ENCODE assay signal across 10 cellular contexts in genomic region chr16:10827691-10828341, GRCh38. TPM values are rescaled to one million over a fixed set of nuclear protein-coding genes. Genes with fewer than 3 reads are reported as not detected.
DNase-seq lines count a peak whose midpoint lies in the region; ATAC-seq, FAIRE-seq and TF ChIP-seq lines count a peak whose summit lies in the region.
"Had no signal": no experiment of that assay in that cellular context is flagged by ENCODE, and none has a peak within 500 bp of the region (broad histone marks: within the 10 kb centered on the region; RNA-seq: fewer than 3 reads in every experiment).

No MANE protein-coding gene starts in this region.

- H3K36me3 ChIP-seq in GM12878 (ENCODE audit: control insufficient read depth in 2 of 2, insufficient read depth in 2 of 2, low read length in 1 of 2): no peaks in the 10 kb centered on the region
- no peaks in the 10 kb centered on the region for H3K36me3 ChIP-seq in hepatocyte (replicated peaks; ENCODE audit: insufficient read depth, low read depth)

- no peak for TF ChIP-seq POLR2A in GM12878 (IDR thresholded peaks at IDR 0.05; ENCODE audit: low read depth, low read length)

- SMC1A ChIA-PET in GM12878 (lab: Charles Lee; ENCODE audit: uncharacterized antibody, unreplicated experiment): interaction anchor here (1.4 kb wide), 1 partner anchor 87 kb away, joined by 3 read pairs; no protein-coding TSS in a partner anchor

- H3K4me3 ChIP-seq in GM12878: no peak overlapping the region
- H3K4me3 ChIP-seq in hepatocyte: no peak overlapping the region
- H3K4me3 ChIP-seq in skeletal muscle cell (ENCODE audit: low read depth, low read length): no peak overlapping the region

- 0 out of 2 replicates have a peak overlapping the region, but pooled peaks have one; percentile 9 for H3K4me2 ChIP-seq in GM12878 (ENCODE audit: control insufficient read depth, insufficient read depth)
- H3K4me2 ChIP-seq in hepatocyte: no peak overlapping the region

- H3K9me3 ChIP-seq in GM12878 (replicated peaks; ENCODE audit: control insufficient read depth, insufficient read depth, low read length): no peaks in the 10 kb centered on the region
- H3K9me3 ChIP-seq in hepatocyte (ENCODE audit: low read depth): no peaks in the 10 kb centered on the region

- CTCF ChIA-PET in GM12878 (lab: Yijun Ruan, JAX): no interaction called here

- no peak for FAIRE-seq in GM12878 (lab: Jason Lieb, UNC)
- FAIRE-seq: endometrium had no signal

- in situ Hi-C loops in GM12878 (cut with MboI) (no loop called here), GM13977 (cut with MboI; ENCODE audit: low pct_unique_long_range_greater_than_20kb, low sequenced_read_pairs, unreplicated experiment) (no loop called here)

- no peak overlapping the region for H3K9ac ChIP-seq in GM12878 (ENCODE audit: control insufficient read depth, insufficient read depth, low read length)

- no TSS peak for BruUV-seq in GM12878 (replicated peaks; lab: Mats Ljungman, UMichigan)

- TF ChIP-seq EP300 in GM12878 (IDR thresholded peaks at IDR 0.05; ENCODE audit: borderline replicate concordance in 1 of 2, control insufficient read depth in 1 of 2, low read depth in 2 of 2, low read length in 2 of 2): no peak

- whole genome bisulfite sequencing in GM12878 (ENCODE audit: insufficient coverage, insufficient replicate concordance, low lambda C conversion rate, missing lambda C conversion rate): 81% methylated on average over 11 of the region's 11 CpGs
- WGBS in hepatocyte (ENCODE audit: low lambda C conversion rate, missing lambda C conversion rate): 80% methylated on average over 11 of the region's 11 CpGs

- H3K4me1 ChIP-seq in GM12878 (ENCODE audit: control insufficient read depth, insufficient read depth, low read length) (peaks cover 23% of the 10 kb centered on the region), hepatocyte (ENCODE audit: insufficient read depth) (peaks cover 14% of the 10 kb centered on the region)

- no peak overlapping the region for H2AFZ ChIP-seq in GM12878 (ENCODE audit: control insufficient read depth, low read depth, low read length)
- H2AFZ ChIP-seq in hepatocyte: peak overlapping the region; percentile 42

- DNase-seq in EL (peak; percentile 82), GM12878 (ENCODE audit: low read depth, low spot score) (no peak), hepatocyte (ENCODE audit: low spot score) (peak; percentile 46), skeletal muscle cell (ENCODE audit: low read depth) (peak; percentile 68), GM13977 (ENCODE audit: low spot score) (no peak), NCI-H1105 (lab: John Stamatoyannopoulos, UW) (no peak), NCI-H524 treated with DMSO at 0.1 percent for 48 hours (lab: John Stamatoyannopoulos, UW) (no peak)
- no peak for DNase-seq in activated CD4-positive, alpha-beta T cell treated with anti-CD3 and anti-CD28 coated beads, Interleukin-2, amount 50 U/mL, for 4 hours
- DNase-seq: SW 1271 had no signal

- H3K27ac ChIP-seq in GM12878 (ENCODE audit: control insufficient read depth, insufficient read depth) (no peak overlapping the region), hepatocyte (peak overlapping the region; percentile 91)

- H3K27me3 ChIP-seq in GM12878 (replicated peaks in 1 of 2; ENCODE audit: control insufficient read depth in 2 of 2, insufficient read depth in 2 of 2, low read length in 1 of 2) (no peaks in the 10 kb centered on the region), hepatocyte (peaks cover 2% of the 10 kb centered on the region)

- no peak for TF ChIP-seq RAD21 in GM12878 (IDR thresholded peaks at IDR 0.05; ENCODE audit: insufficient read depth, low read depth, low read length)

- peak; percentile 22; the same call in 2 of the 3 replicates for ATAC-seq in GM12878

- POLR2A ChIA-PET in GM12878 (lab: Charles Lee): interaction anchor here (1.6 kb wide), 1 partner anchor 8 kb away, joined by 6 read pairs; no protein-coding TSS in a partner anchor

- no peak for TF ChIP-seq CTCF in GM12878 (IDR thresholded peaks at IDR 0.05 in 2 of 3, conservative IDR thresholded peaks at IDR 0.05 in 1 of 3; ENCODE audit: control insufficient read depth in 2 of 3, extremely low read depth in 1 of 3, insufficient read depth in 1 of 3, low read depth in 3 of 3, low read length in 3 of 3)
- no peak for TF ChIP-seq CTCF in hepatocyte (IDR thresholded peaks at IDR 0.05; ENCODE audit: poor library complexity)
- TF ChIP-seq CTCF in GM13977 (IDR thresholded peaks at IDR 0.05; ENCODE audit: extremely low read depth, insufficient read depth, missing control alignments): no peak

- RAD21 ChIA-PET in GM12878 (lab: Charles Lee; ENCODE audit: unreplicated experiment): interaction anchor here (1.3 kb wide), 1 partner anchor 49 kb away, joined by 3 read pairs; the partner anchor contains the start of gene CIITA

- H3K9me2 ChIP-seq in hepatocyte (replicated peaks; ENCODE audit: insufficient read depth): no peaks in the 10 kb centered on the region

- intact Hi-C loops in GM12878 (cut with micrococcal nuclease; ENCODE audit: unreplicated experiment): no loop called here

- no peaks in the 10 kb centered on the region for H3K79me2 ChIP-seq in GM12878 (ENCODE audit: control insufficient read depth, insufficient read depth, low read length)
- no peaks in the 10 kb centered on the region for H3K79me2 ChIP-seq in hepatocyte

- no peaks in the 10 kb centered on the region for H4K20me1 ChIP-seq in GM12878 (ENCODE audit: control insufficient read depth, insufficient read depth)
- H4K20me1 ChIP-seq in hepatocyte (ENCODE audit: insufficient read depth, poor library complexity, severe bottlenecking): no peaks in the 10 kb centered on the region

TF ChIP-seq in GM12878, 131 proteins besides CTCF, POLR2A, EP300 and RAD21 (continues in another document):
- peak; percentile 44; the same call in 1 of the 2 replicates for TF ChIP-seq PKNOX1 (IDR thresholded peaks at IDR 0.05)

RNA-seq across cellular contexts. Expression of gene TVP23A, which starts 9.2 kb away (rescaled TPM):
- total RNA-seq in GM12878 (2013; cell fraction: nucleolus; rRNA removed): 10.6 and 11.7 TPM in 2 replicates
- total RNA-seq in GM12878 (2014; rRNA removed) (1.1 and 1.9 TPM in 2 replicates), GM12878 (2014; rRNA removed; fragmentation: Illumina TruSeq; extraction: Trizol) (1.5 and 1.7 TPM in 2 replicates), GM12878 (2021) (1.6 and 1.7 TPM in 2 replicates), hepatocyte (0.67 and 1.5 TPM in 2 replicates)
- 3.2 TPM for polyA plus RNA-seq in GM12878 (2011; ENCODE audit: low read depth)
- polyA plus RNA-seq in GM12878 (2011; rRNA removed) (2.6 and 2.8 TPM in 2 replicates), GM12878 (2014; fragmentation: Illumina TruSeq; extraction: Trizol) (1.9 and 2.8 TPM in 2 replicates), GM12878 (2014; fragmentation: Nextera tagmentation; extraction: Ambion mirVana) (1 to 10 TPM; 4.6 to 6.4 TPM), GM12878 (2014; rRNA removed) (1.4 and 1.8 TPM in 2 replicates), GM12878 (2016; fragmentation: Nextera tagmentation; extraction: Ambion mirVana) (1 to 10 TPM; 3.4 to 3.6 TPM), hepatocyte (1.1 and 1.5 TPM in 2 replicates)
- polyA plus RNA-seq in GM12878 (2011; cell fraction: cytosol; rRNA removed): 1.2 and 1.6 TPM in 2 replicates
- polyA plus RNA-seq in GM12878 (2011; cell fraction: nucleus; rRNA removed): 1.2 and 1.8 TPM in 2 replicates
- polyA plus RNA-seq in GM12878 (2012): 6.8 and 7.4 TPM in 2 replicates
- 0.88 and 1.5 TPM in 2 replicates for polyA minus RNA-seq in GM12878 (2011; rRNA and poly(A)+ RNA removed)
- 0.94 TPM in 1 of 2 replicates, not detected in the other for polyA minus RNA-seq in GM12878 (2011; cell fraction: cytosol; rRNA and poly(A)+ RNA removed)
- 0.57 and 0.60 TPM in 2 replicates for polyA minus RNA-seq in GM12878 (2011; cell fraction: nucleus; rRNA and poly(A)+ RNA removed)

RNA-seq across cellular contexts. Expression of gene CIITA, which starts 49.2 kb away (rescaled TPM):
- 733 and 778 TPM in 2 replicates for total RNA-seq in GM12878 (2013; cell fraction: nucleolus; rRNA removed)
- 49.6 and 51.4 TPM in 2 replicates for total RNA-seq in GM12878 (2014; rRNA removed)
- total RNA-seq in GM12878 (2014; rRNA removed; fragmentation: Illumina TruSeq; extraction: Trizol): 31.0 and 37.4 TPM in 2 replicates
- total RNA-seq in GM12878 (2021): 84.6 and 95.8 TPM in 2 replicates
- polyA plus RNA-seq in GM12878 (2011; ENCODE audit: low read depth): 32.4 TPM
- polyA plus RNA-seq in GM12878 (2011; rRNA removed): 139 and 145 TPM in 2 replicates
- polyA plus RNA-seq in GM12878 (2011; cell fraction: cytosol; rRNA removed): 85.3 and 89.0 TPM in 2 replicates
- 371 and 391 TPM in 2 replicates for polyA plus RNA-seq in GM12878 (2011; cell fraction: nucleus; rRNA removed)
- 50.3 and 56.0 TPM in 2 replicates for polyA plus RNA-seq in GM12878 (2012)
- polyA plus RNA-seq in GM12878 (2014; fragmentation: Illumina TruSeq; extraction: Trizol): 35.7 and 51.1 TPM in 2 replicates
- 10 to 100 TPM; 11.5 to 12.5 TPM for polyA plus RNA-seq in GM12878 (2014; fragmentation: Nextera tagmentation; extraction: Ambion mirVana)
- polyA plus RNA-seq in GM12878 (2014; rRNA removed): 74.5 and 82.5 TPM in 2 replicates
- polyA plus RNA-seq in GM12878 (2016; fragmentation: Nextera tagmentation; extraction: Ambion mirVana): 10 to 100 TPM; 45.3 to 48.2 TPM
- 158 and 163 TPM in 2 replicates for polyA minus RNA-seq in GM12878 (2011; rRNA and poly(A)+ RNA removed)
- polyA minus RNA-seq in GM12878 (2011; cell fraction: cytosol; rRNA and poly(A)+ RNA removed): 30.1 and 45.4 TPM in 2 replicates
- 156 and 242 TPM in 2 replicates for polyA minus RNA-seq in GM12878 (2011; cell fraction: nucleus; rRNA and poly(A)+ RNA removed)
- 0.08 TPM in 1 of 2 replicates, not detected in the other for total RNA-seq in hepatocyte
- polyA plus RNA-seq in hepatocyte: 0.24 and 1.1 TPM in 2 replicates

Comparison
In these comparisons a context has a peak if more than half of its experiments do, and no peak if none do; other contexts are left out.
1. DNase-seq: peak in EL (single experiment), hepatocyte (single experiment) and skeletal muscle cell (single experiment); none in GM12878 (single experiment), GM13977 (single experiment), NCI-H1105 (single experiment), NCI-H524 treated with DMSO at 0.1 percent for 48 hours (single experiment) and activated CD4-positive, alpha-beta T cell treated with anti-CD3 and anti-CD28 coated beads, Interleukin-2, amount 50 U/mL, for 4 hours (0 of 2).
2. RNA of gene CIITA, which starts 49.2 kb away (total RNA-seq): 31.0 to 778 TPM in GM12878; 0.08 TPM in hepatocyte; every median in the first group is over 10 times any median in the second.